ENCODE assay signal across 8 cellular contexts in the genomic region with DNA sequence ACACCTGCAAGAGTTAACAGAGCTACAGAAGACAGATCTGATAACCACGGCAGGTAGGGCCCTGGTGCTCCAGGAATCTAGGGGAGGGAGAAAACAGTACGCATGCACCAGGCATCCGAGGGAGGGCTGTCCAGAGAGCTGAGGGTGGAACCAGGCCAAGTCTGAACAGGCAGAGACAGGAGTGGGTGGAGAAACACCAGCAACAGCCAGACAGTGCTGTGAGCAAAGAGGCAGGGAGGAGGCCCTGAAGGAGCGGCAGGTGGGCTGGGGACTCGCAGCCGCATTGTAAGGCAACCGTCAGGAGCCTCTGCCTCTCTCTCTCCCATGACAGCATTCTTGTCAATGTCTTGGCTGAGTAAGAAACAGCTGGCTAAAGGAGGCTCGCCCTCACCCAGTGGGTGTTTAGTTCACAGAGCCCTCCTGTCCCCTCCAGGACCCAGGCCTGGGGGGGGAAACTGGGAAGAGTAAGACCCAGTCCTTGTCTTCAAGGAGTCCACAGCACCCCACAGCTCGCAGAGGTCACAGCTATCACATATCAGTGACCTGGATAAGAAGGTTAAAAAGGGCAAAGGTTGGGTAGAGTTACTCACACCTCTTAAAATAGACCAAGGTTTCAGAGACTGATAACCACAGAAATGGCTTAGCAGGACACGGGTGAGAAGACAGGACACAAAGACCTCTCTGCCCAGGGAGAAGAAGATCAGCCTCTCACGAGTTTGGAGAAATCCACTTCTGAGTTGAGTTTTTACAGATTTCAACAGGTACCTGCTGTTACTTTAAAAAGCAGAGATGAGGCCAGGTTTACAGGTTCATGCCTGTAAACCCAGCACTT. TPM values are rescaled to one million over a fixed set of nuclear protein-coding genes. Genes with fewer than 3 reads are reported as not detected.
A peak's percentile ranks its signal among the peaks of the same experiment; 100 is the strongest.
DNase-seq lines count a peak whose midpoint lies in the region; ATAC-seq and TF ChIP-seq lines count a peak whose summit lies in the region.

No MANE protein-coding gene starts in this region.

- peak overlapping the region; percentile 87 for H3K4me3 Mint-ChIP-seq in MCF 10A (ENCODE audit: unreplicated experiment)
- peak overlapping the region; percentile 79 to 81 for H3K4me3 Mint-ChIP-seq in stimulated activated naive B cell treated with anti-CD40 and anti-IgM and Interleukin-4, amounts not matched to agents 10 μg/mL and 1 μg/mL and 100 μg/mL, for 72 hours

- peak; percentile 84 for DNase-seq in DMS53 (lab: John Stamatoyannopoulos, UW)
- peak; percentile 68 for DNase-seq in NCI-H2196 (lab: John Stamatoyannopoulos, UW; ENCODE audit: unreplicated experiment)
- DNase-seq in MCF 10A (ENCODE audit: unreplicated experiment), result peak; percentile 96
- DNase-seq in kidney glomerular epithelial cell (lab: John Stamatoyannopoulos, UW), result peak; percentile 97
- peak; percentile 73 for DNase-seq in stimulated activated naive B cell treated with anti-CD40 and anti-IgM and Interleukin-4, amounts not matched to agents 10 μg/mL and 1 μg/mL and 100 μg/mL, for 72 hours
- DNase-seq in UCSD-AML1 (lab: John Stamatoyannopoulos, UW; ENCODE audit: unreplicated experiment), result no peak

- ATAC-seq in GM19351 (IDR thresholded peaks at IDR 0.05; ENCODE audit: unreplicated experiment) (peak; percentile 67), HG03196 (IDR thresholded peaks at IDR 0.05; ENCODE audit: unreplicated experiment) (peak; percentile 78)
- peak; percentile 87 to 90 for ATAC-seq in stimulated activated naive B cell treated with anti-CD40 and anti-IgM and Interleukin-4, amounts not matched to agents 10 μg/mL and 1 μg/mL and 100 μg/mL, for 72 hours (replicated peaks)

- no TSS peak for BruUV-seq in MCF 10A (replicated peaks; lab: Mats Ljungman, UMichigan)

- peak overlapping the region; percentile 95 for H3K27ac Mint-ChIP-seq in MCF 10A (ENCODE audit: low read depth, unreplicated experiment)
- peak overlapping the region; percentile 99 for H3K27ac Mint-ChIP-seq in stimulated activated naive B cell treated with anti-CD40 and anti-IgM and Interleukin-4, amounts not matched to agents 10 μg/mL and 1 μg/mL and 100 μg/mL, for 72 hours

- peaks cover 76% of the 10 kb centered on the region for H3K4me1 Mint-ChIP-seq in MCF 10A (ENCODE audit: insufficient read depth, unreplicated experiment)
- H3K4me1 Mint-ChIP-seq in stimulated activated naive B cell treated with anti-CD40 and anti-IgM and Interleukin-4, amounts not matched to agents 10 μg/mL and 1 μg/mL and 100 μg/mL, for 72 hours, result peaks cover 76 to 96% of the 10 kb centered on the region in 2 donors

- POLR2A ChIA-PET in MCF 10A (lab: Yijun Ruan, JAX), result interaction anchor here (0.6 to 4.0 kb wide), 18 partner anchors 9 to 1372 kb away, joined by 3 to 62 read pairs (median 14); partner anchors contain the start of genes ACSL1, CDKN2AIP, CENPU and SLC25A4

- peaks cover 35% of the 10 kb centered on the region for H3K36me3 Mint-ChIP-seq in MCF 10A (ENCODE audit: insufficient read depth, unreplicated experiment)
- H3K36me3 Mint-ChIP-seq in stimulated activated naive B cell treated with anti-CD40 and anti-IgM and Interleukin-4, amounts not matched to agents 10 μg/mL and 1 μg/mL and 100 μg/mL, for 72 hours, result peaks cover 31 to 45% of the 10 kb centered on the region in 2 donors

- no peaks in the 10 kb centered on the region for H3K9me3 Mint-ChIP-seq in MCF 10A (ENCODE audit: unreplicated experiment)
- H3K9me3 Mint-ChIP-seq in stimulated activated naive B cell treated with anti-CD40 and anti-IgM and Interleukin-4, amounts not matched to agents 10 μg/mL and 1 μg/mL and 100 μg/mL, for 72 hours, result no peaks in the 10 kb centered on the region

- CTCF ChIA-PET in MCF 10A (lab: Yijun Ruan, JAX), result interaction anchor here (0.6 to 1.8 kb wide), 4 partner anchors 25 to 758 kb away, joined by 3 to 5 read pairs (median 4); no protein-coding TSS in a partner anchor

- TF ChIP-seq CTCF in MCF 10A (IDR thresholded peaks at IDR 0.05; ENCODE audit: unreplicated experiment), result no peak

- no peaks in the 10 kb centered on the region for H3K27me3 Mint-ChIP-seq in MCF 10A (ENCODE audit: insufficient read depth, unreplicated experiment)
- no peaks in the 10 kb centered on the region for H3K27me3 Mint-ChIP-seq in stimulated activated naive B cell treated with anti-CD40 and anti-IgM and Interleukin-4, amounts not matched to agents 10 μg/mL and 1 μg/mL and 100 μg/mL, for 72 hours

- intact Hi-C loops in MCF 10A (cut with micrococcal nuclease), result loop anchor here (10.0 kb wide), 1 partner anchor 170 kb away; the partner anchor contains the start of genes CASP3 and PRIMPOL

RNA-seq across cellular contexts. Expression of gene ACSL1, which starts 10.5 kb away (rescaled TPM):
- total RNA-seq in MCF 10A (2022), result 99.5 and 105 TPM in 2 replicates
